In genomic region chr10:110887560-110887959, GRCh38 we compare ENCODE assay signal across 19 cellular contexts.
"Had no signal": no experiment of that assay in that cellular context is flagged by ENCODE, and none has a peak within 500 bp of the region (broad histone marks: within the 10 kb centered on the region; RNA-seq: fewer than 3 reads in every experiment).

No MANE protein-coding gene starts in this region.

- H3K27me3 Mint-ChIP-seq: dendritic cell treated with granulocyte-macrophage colony-stimulating factor and Interleukin-4, amounts not matched to agents 40 ng/mL and 50 ng/mL, for 4 days had no signal

- H3K4me1 Mint-ChIP-seq: nephron progenitor cell had no signal

- H3K4me1 ChIP-seq: breast epithelium, prostate gland had no signal

- H3K4me3 Mint-ChIP-seq: dendritic cell treated with granulocyte-macrophage colony-stimulating factor and Interleukin-4, amounts not matched to agents 40 ng/mL and 50 ng/mL, for 4 days; nephron progenitor cell had no signal

- H3K4me3 ChIP-seq: ascending aorta, breast epithelium, left ventricle myocardium inferior, prostate gland, smooth muscle cell had no signal

- DNase-seq: activated CD4-positive, alpha-beta T cell treated with anti-CD3 and anti-CD28 coated beads for 4 hours; activated CD8-positive, alpha-beta memory T cell treated with anti-CD3 and anti-CD28 coated beads for 24 hours; activated effector memory CD4-positive, alpha-beta T cell treated with anti-CD3 and anti-CD28 coated beads, Interleukin-2, amount 50 U/mL, for 16 hours; activated T-cell treated with anti-CD3 and anti-CD28 coated beads for 4 hours; effector memory CD4-positive, alpha-beta T cell; foreskin fibroblast; hypothalamus; left ventricle myocardium inferior; nephron progenitor cell; occipital lobe; right cardiac atrium; stimulated activated CD4-positive, alpha-beta T cell treated with anti-CD3 and anti-CD28 coated beads, Interleukin-4, amount 100 ng/mL, for 4 hours; stimulated activated CD8-positive, alpha-beta memory T cell treated with anti-CD3 and anti-CD28 coated beads, Interleukin-4, amount 100 ng/mL, for 48 hours had no signal

- H3K27ac Mint-ChIP-seq: dendritic cell treated with granulocyte-macrophage colony-stimulating factor and Interleukin-4, amounts not matched to agents 40 ng/mL and 50 ng/mL, for 4 days; nephron progenitor cell had no signal

- H3K36me3 ChIP-seq: prostate gland had no signal

- H3K27ac ChIP-seq: ascending aorta, left ventricle myocardium inferior, prostate gland had no signal

- H3K27me3 ChIP-seq: ascending aorta, breast epithelium had no signal

- H3K9me3 ChIP-seq: ascending aorta, breast epithelium, left ventricle myocardium inferior, prostate gland had no signal

- H3K9me3 Mint-ChIP-seq: dendritic cell treated with granulocyte-macrophage colony-stimulating factor and Interleukin-4, amounts not matched to agents 40 ng/mL and 50 ng/mL, for 4 days; nephron progenitor cell had no signal

- ATAC-seq: right cardiac atrium, SK-N-SH treated with all-trans-retinoic acid at 6 μM for 48 hours had no signal
